ENCODE assay signal across 1 cellular context in the genomic region with DNA sequence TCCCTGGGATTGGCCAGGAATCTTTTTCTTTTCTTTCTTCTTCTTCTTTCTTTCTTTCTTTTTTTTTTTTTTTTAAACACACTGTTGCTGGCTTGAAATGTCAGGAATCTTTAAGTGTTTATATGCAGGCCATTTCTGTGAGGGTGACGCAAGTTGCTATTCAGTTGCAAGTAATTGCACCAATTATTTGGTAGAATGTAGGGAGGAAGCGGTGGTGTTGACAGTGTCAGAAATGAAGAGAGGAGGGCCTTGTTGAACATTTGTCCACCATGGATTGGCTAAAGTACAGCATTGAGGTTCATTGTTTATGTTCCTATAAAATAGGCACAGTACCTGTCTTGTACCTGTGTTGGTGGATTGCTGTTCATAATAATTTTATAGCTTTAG.
TF ChIP-seq lines count a peak whose summit lies in the region.

No MANE protein-coding gene starts in this region.

TF ChIP-seq in H1, 55 proteins besides CTCF, POLR2A, EP300 and RAD21:
- no peak for TF ChIP-seq JUN (IDR thresholded peaks at IDR 0.05; ENCODE audit: low read depth, low read length)
- TF ChIP-seq EZH2 (IDR thresholded peaks at IDR 0.05; ENCODE audit: low read depth, low read length, severe bottlenecking) = no peak
- TF ChIP-seq EGR1 (IDR thresholded peaks at IDR 0.05; ENCODE audit: borderline replicate concordance, low read depth, low read length) = no peak
- TF ChIP-seq SUZ12 (IDR thresholded peaks at IDR 0.05; ENCODE audit: low read length) = no peak
- no peak for TF ChIP-seq SIX5 (IDR thresholded peaks at IDR 0.05; ENCODE audit: low read depth, low read length)
- TF ChIP-seq BACH1 (IDR thresholded peaks at IDR 0.05; ENCODE audit: low read length) = no peak
- no peak for TF ChIP-seq YY1 (IDR thresholded peaks at IDR 0.05; ENCODE audit: low read depth, low read length)
- TF ChIP-seq, protein P1, sequence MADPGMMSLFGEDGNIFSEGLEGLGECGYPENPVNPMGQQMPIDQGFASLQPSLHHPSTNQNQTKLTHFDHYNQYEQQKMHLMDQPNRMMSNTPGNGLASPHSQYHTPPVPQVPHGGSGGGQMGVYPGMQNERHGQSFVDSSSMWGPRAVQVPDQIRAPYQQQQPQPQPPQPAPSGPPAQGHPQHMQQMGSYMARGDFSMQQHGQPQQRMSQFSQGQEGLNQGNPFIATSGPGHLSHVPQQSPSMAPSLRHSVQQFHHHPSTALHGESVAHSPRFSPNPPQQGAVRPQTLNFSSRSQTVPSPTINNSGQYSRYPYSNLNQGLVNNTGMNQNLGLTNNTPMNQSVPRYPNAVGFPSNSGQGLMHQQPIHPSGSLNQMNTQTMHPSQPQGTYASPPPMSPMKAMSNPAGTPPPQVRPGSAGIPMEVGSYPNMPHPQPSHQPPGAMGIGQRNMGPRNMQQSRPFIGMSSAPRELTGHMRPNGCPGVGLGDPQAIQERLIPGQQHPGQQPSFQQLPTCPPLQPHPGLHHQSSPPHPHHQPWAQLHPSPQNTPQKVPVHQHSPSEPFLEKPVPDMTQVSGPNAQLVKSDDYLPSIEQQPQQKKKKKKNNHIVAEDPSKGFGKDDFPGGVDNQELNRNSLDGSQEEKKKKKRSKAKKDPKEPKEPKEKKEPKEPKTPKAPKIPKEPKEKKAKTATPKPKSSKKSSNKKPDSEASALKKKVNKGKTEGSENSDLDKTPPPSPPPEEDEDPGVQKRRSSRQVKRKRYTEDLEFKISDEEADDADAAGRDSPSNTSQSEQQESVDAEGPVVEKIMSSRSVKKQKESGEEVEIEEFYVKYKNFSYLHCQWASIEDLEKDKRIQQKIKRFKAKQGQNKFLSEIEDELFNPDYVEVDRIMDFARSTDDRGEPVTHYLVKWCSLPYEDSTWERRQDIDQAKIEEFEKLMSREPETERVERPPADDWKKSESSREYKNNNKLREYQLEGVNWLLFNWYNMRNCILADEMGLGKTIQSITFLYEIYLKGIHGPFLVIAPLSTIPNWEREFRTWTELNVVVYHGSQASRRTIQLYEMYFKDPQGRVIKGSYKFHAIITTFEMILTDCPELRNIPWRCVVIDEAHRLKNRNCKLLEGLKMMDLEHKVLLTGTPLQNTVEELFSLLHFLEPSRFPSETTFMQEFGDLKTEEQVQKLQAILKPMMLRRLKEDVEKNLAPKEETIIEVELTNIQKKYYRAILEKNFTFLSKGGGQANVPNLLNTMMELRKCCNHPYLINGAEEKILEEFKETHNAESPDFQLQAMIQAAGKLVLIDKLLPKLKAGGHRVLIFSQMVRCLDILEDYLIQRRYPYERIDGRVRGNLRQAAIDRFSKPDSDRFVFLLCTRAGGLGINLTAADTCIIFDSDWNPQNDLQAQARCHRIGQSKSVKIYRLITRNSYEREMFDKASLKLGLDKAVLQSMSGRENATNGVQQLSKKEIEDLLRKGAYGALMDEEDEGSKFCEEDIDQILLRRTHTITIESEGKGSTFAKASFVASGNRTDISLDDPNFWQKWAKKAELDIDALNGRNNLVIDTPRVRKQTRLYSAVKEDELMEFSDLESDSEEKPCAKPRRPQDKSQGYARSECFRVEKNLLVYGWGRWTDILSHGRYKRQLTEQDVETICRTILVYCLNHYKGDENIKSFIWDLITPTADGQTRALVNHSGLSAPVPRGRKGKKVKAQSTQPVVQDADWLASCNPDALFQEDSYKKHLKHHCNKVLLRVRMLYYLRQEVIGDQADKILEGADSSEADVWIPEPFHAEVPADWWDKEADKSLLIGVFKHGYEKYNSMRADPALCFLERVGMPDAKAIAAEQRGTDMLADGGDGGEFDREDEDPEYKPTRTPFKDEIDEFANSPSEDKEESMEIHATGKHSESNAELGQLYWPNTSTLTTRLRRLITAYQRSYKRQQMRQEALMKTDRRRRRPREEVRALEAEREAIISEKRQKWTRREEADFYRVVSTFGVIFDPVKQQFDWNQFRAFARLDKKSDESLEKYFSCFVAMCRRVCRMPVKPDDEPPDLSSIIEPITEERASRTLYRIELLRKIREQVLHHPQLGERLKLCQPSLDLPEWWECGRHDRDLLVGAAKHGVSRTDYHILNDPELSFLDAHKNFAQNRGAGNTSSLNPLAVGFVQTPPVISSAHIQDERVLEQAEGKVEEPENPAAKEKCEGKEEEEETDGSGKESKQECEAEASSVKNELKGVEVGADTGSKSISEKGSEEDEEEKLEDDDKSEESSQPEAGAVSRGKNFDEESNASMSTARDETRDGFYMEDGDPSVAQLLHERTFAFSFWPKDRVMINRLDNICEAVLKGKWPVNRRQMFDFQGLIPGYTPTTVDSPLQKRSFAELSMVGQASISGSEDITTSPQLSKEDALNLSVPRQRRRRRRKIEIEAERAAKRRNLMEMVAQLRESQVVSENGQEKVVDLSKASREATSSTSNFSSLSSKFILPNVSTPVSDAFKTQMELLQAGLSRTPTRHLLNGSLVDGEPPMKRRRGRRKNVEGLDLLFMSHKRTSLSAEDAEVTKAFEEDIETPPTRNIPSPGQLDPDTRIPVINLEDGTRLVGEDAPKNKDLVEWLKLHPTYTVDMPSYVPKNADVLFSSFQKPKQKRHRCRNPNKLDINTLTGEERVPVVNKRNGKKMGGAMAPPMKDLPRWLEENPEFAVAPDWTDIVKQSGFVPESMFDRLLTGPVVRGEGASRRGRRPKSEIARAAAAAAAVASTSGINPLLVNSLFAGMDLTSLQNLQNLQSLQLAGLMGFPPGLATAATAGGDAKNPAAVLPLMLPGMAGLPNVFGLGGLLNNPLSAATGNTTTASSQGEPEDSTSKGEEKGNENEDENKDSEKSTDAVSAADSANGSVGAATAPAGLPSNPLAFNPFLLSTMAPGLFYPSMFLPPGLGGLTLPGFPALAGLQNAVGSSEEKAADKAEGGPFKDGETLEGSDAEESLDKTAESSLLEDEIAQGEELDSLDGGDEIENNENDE (IDR thresholded peaks at IDR 0.05; ENCODE audit: insufficient replicate concordance, low read length) = no peak
- no peak for TF ChIP-seq GTF2F1 (IDR thresholded peaks at IDR 0.05; ENCODE audit: borderline replicate concordance, low read depth, low read length)
- no peak for TF ChIP-seq FOSL1 (IDR thresholded peaks at IDR 0.05; ENCODE audit: insufficient read depth, low read depth, low read length)
- no peak for TF ChIP-seq CHD1 (IDR thresholded peaks at IDR 0.05; ENCODE audit: low read depth, low read length)
TF ChIP-seq in H1: peak in this region for 0.
